In the genomic region with DNA sequence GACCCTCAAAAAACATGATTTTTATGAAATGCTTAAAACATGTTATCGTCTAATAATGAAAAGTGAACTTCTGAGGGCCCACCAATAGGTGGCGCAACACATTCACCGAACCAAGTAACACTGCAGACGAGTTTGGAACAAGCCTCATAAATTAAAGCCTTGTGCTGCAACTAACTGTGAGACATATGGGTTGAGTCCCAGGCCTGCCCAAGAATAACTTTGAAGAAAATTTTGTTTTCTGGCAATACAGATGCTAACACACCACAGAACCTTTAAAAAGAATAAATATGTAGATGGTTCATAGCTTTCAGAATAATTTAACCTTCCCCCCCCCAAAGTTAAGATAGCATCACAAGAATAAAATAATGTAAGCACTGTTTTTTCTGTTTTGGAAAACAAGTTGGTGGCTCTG, we compare ENCODE assay signal across 8 cellular contexts.
DNase-seq lines count a peak whose midpoint lies in the region; ATAC-seq and TF ChIP-seq lines count a peak whose summit lies in the region.

No MANE protein-coding gene starts in this region.

- DNase-seq in AG04449 (ENCODE audit: low read depth, low spot score) (peak; percentile 23), NCI-H1436 (lab: John Stamatoyannopoulos, UW) (peak; percentile 55), T-cell (peak in 32 of 34 experiments; percentile 4 to 66 (median 48)), astrocyte of the hippocampus (ENCODE audit: low read depth, low spot score) (peak; percentile 82), iPS-NIHi7 (ENCODE audit: extremely low spot score) (peak; percentile 68)
- peak; percentile 66 for DNase-seq in stimulated activated CD4-positive, alpha-beta T cell treated with anti-CD3 and anti-CD28 coated beads, Interleukin-15, amount 100 ng/mL, for 24 hours

- no peak overlapping the region for H3K4me3 Mint-ChIP-seq in T-cell

- no peaks in the 10 kb centered on the region for H3K27me3 Mint-ChIP-seq in T-cell

- ATAC-seq in GM18519 (IDR thresholded peaks at IDR 0.05; ENCODE audit: low FRiP score, unreplicated experiment), result peak; percentile 58
- ATAC-seq in T-cell (replicated peaks in 1 of 4), result peak in 3 of 4 experiments; percentile 41 to 60 (median 55)
- no peak for ATAC-seq in HG03095 (IDR thresholded peaks at IDR 0.05; ENCODE audit: unreplicated experiment)

- peak; percentile 74 for TF ChIP-seq CTCF in AG04449 (IDR thresholded peaks at IDR 0.05; ENCODE audit: insufficient read depth, low read length, missing control alignments)

- no peak overlapping the region for H3K4me3 ChIP-seq in AG04449 (ENCODE audit: low read depth, low read length)

- H3K4me1 Mint-ChIP-seq in T-cell, result no peaks in the 10 kb centered on the region

- CTCF ChIA-PET in AG04449 (lab: Yijun Ruan, JAX), result interaction anchor here (0.7 to 4.2 kb wide), 23 partner anchors 9 to 1564 kb away, joined by 3 to 31 read pairs (median 3); no protein-coding TSS in a partner anchor
- CTCF ChIA-PET in T-cell (lab: Charles Lee), result interaction anchor here (0.6 to 1.1 kb wide), 15 partner anchors 14 to 1822 kb away, joined by 3 to 10 read pairs (median 4); no protein-coding TSS in a partner anchor

- H3K9me3 Mint-ChIP-seq in T-cell, result no peaks in the 10 kb centered on the region

- H3K36me3 Mint-ChIP-seq in T-cell, result peaks cover 3% of the 10 kb centered on the region

- POLR2A ChIA-PET in AG04449 (lab: Yijun Ruan, JAX), result no interaction called here
- POLR2A ChIA-PET in T-cell (lab: Charles Lee), result interaction anchor here in 1 of 2 donors (0.6 kb wide), 1 partner anchor 9 kb away, joined by 3 read pairs; no protein-coding TSS in a partner anchor

- H3K27ac Mint-ChIP-seq in T-cell, result no peak overlapping the region

Comparison
In these comparisons a context has a peak if more than half of its experiments do, and no peak if none do; other contexts are left out.
1. DNase-seq: peak in every context shown above with its lines; median percentile 82 in astrocyte of the hippocampus; 68 in iPS-NIHi7; 66 in stimulated activated CD4-positive, alpha-beta T cell treated with anti-CD3 and anti-CD28 coated beads, Interleukin-15, amount 100 ng/mL, for 24 hours; 55 in NCI-H1436; 48 in T-cell; 23 in AG04449.